Comparison of ENCODE assay signal across 2 cellular contexts in the genomic region with DNA sequence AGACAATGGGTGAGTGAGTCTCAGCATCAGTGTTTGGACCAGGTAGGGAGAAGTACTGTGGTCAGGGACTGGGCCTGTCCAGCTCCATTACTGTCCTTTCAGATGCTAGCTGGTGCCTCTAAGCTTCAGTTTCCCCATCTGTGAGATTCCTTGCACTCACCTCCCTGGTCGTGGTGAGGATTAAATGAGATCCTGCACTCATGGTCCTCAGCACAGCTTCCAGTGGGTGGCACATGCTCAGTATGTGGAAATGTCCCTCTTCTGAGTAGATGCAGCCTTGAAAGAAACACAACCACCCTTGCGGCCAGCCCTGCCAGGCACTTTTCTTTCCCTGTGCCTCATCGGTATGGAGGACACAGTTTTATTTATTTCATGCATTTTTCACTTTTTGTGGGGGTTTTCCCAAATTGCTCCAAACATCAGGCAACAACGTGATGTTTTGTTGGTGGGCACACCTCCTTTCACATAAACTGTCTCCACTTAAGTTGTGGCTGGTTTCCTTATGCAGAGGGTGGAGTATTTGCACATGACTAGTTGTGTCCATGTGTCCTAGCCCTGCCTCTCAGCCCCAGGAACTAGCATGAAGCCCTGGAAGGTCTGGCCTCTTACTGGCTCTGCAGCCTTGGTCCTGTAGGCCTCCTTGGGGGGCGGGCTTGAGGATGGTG.
TF ChIP-seq lines count a peak whose summit lies in the region.

No MANE protein-coding gene starts in this region.

TF ChIP-seq in HCT116, 20 proteins besides CTCF, POLR2A, EP300 and RAD21 (continued from another document):
- TF ChIP-seq SRF (IDR thresholded peaks at IDR 0.05; ENCODE audit: low read depth), result no peak
- TF ChIP-seq, protein P1, sequence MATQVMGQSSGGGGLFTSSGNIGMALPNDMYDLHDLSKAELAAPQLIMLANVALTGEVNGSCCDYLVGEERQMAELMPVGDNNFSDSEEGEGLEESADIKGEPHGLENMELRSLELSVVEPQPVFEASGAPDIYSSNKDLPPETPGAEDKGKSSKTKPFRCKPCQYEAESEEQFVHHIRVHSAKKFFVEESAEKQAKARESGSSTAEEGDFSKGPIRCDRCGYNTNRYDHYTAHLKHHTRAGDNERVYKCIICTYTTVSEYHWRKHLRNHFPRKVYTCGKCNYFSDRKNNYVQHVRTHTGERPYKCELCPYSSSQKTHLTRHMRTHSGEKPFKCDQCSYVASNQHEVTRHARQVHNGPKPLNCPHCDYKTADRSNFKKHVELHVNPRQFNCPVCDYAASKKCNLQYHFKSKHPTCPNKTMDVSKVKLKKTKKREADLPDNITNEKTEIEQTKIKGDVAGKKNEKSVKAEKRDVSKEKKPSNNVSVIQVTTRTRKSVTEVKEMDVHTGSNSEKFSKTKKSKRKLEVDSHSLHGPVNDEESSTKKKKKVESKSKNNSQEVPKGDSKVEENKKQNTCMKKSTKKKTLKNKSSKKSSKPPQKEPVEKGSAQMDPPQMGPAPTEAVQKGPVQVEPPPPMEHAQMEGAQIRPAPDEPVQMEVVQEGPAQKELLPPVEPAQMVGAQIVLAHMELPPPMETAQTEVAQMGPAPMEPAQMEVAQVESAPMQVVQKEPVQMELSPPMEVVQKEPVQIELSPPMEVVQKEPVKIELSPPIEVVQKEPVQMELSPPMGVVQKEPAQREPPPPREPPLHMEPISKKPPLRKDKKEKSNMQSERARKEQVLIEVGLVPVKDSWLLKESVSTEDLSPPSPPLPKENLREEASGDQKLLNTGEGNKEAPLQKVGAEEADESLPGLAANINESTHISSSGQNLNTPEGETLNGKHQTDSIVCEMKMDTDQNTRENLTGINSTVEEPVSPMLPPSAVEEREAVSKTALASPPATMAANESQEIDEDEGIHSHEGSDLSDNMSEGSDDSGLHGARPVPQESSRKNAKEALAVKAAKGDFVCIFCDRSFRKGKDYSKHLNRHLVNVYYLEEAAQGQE (IDR thresholded peaks at IDR 0.05; ENCODE audit: low read depth), result no peak

TF ChIP-seq in WTC11, 78 proteins besides CTCF, POLR2A, EP300 and RAD21 (continued from another document):
- TF ChIP-seq, protein P2, sequence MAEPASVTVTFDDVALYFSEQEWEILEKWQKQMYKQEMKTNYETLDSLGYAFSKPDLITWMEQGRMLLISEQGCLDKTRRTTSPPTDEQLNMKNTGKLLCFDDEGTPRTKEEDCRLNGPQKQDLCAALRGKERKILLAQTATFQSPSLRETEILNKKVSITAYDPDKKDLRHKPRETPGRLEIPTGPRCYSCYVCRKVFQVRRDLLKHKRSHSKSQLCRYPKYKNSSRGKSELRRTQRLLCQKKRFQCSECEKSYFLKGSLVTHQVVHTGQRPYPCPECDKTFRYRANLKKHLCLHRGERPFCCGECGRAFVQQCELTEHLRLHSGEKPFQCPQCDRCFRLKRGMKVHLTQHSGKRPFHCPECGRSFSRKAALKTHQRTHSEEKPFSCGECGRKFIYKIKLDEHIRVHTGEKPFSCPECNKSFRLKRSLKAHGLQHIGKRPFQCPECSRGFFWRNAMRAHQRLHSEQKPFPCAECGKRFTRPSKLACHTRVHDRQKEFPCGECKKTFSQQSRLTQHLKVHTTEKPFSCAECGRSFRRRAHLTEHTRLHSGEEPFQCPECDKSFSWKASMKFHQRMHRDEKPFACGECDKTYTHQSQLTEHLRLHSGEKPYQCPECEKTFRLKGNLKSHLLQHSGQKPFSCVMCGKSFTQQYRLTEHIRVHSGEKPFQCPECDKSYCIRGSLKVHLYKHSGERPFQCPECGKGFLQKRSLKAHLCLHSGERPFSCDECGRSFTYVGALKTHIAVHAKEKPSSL (CRISPR knock-in tag; conservative IDR thresholded peaks at IDR 0.05), result no peak
- TF ChIP-seq NR2C2 (CRISPR knock-in tag; IDR thresholded peaks at IDR 0.05), result no peak
- TF ChIP-seq ERG (CRISPR knock-in tag; IDR thresholded peaks at IDR 0.05), result no peak
- no peak for TF ChIP-seq NFE2L1 (CRISPR knock-in tag; IDR thresholded peaks at IDR 0.05)
